In the genomic region with DNA sequence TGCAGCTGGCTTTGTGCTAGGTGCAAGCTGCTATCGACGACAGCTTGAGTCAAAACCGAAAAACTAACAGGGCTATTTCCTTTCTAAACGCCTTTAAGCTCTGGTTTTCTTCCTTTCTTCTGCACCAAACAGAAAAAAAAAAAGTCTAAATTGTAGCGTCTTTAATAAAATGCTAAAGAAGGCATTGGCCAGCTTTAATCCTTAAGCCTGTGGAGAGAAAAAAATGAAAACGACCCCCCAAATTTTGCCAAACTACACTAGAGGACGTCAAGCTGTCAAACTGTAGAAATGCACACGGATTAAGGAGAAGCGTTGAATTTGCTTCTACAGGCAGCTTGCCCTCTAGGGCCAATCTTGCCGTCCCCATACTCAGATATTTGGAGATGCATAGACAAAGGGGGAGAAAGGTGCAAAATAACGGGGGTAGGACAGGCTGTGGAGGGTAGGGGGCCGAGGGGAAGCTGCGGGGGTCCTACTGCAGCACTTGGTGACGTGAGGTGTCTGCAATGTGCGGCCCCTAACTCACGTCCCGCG, we compare ENCODE assay signal across 7 cellular contexts. TPM values are rescaled to one million over a fixed set of nuclear protein-coding genes. Genes with fewer than 3 reads are reported as not detected.
DNase-seq lines count a peak whose midpoint lies in the region; ATAC-seq, FAIRE-seq and TF ChIP-seq lines count a peak whose summit lies in the region.

No MANE protein-coding gene starts in this region.

- ATAC-seq in GM19397 (IDR thresholded peaks at IDR 0.05; ENCODE audit: unreplicated experiment): peak; percentile 4

- H3K9me3 ChIP-seq in HUES6 (ENCODE audit: control insufficient read depth, insufficient read depth, low read depth, low read length) (no peaks in the 10 kb centered on the region), ovary (peaks cover 0 to 3% of the 10 kb centered on the region in 2 donors)

- TF ChIP-seq EP300 in ovary (IDR thresholded peaks at IDR 0.05): no peak

- no peak overlapping the region for H3K9ac ChIP-seq in HUES6 (ENCODE audit: low read length)

- H3K27me3 ChIP-seq in HUES6 (ENCODE audit: control insufficient read depth, insufficient read depth, low read length) (peaks cover 77% of the 10 kb centered on the region), ovary (no peaks in the 10 kb centered on the region)

- H3K36me3 ChIP-seq in HUES6 (ENCODE audit: control insufficient read depth, insufficient read depth, low read length) (no peaks in the 10 kb centered on the region), ovary (no peaks in the 10 kb centered on the region)

- intact Hi-C loops in ovary (cut with DNase I): no loop called here

- peaks cover 30% of the 10 kb centered on the region for H3K4me1 ChIP-seq in HUES6 (ENCODE audit: control insufficient read depth, insufficient read depth, low read length)
- peaks cover 6% of the 10 kb centered on the region for H3K4me1 ChIP-seq in ovary (ENCODE audit: insufficient read depth)

- TF ChIP-seq POLR2A in ovary (IDR thresholded peaks at IDR 0.05): no peak

- TF ChIP-seq CTCF in ovary (IDR thresholded peaks at IDR 0.05) (no peak), D721Med (IDR thresholded peaks at IDR 0.05; ENCODE audit: insufficient read depth, missing control alignments) (no peak)

- no peak for FAIRE-seq in D721Med (lab: Jason Lieb, UNC)

- peak overlapping the region; percentile 92 for H3K4me3 ChIP-seq in HUES6 (ENCODE audit: low read depth, low read length)
- H3K4me3 ChIP-seq in ovary: peak overlapping the region; percentile 37

- 3 to 4% (median 3%) methylated on average over 18 of the region's 18 CpGs for WGBS in ovary, 3 donors

- DNase-seq in ovary (no peak), D721Med (ENCODE audit: insufficient read length, low spot score) (no peak), NAMALWA (ENCODE audit: low spot score) (no peak), DMS114 treated with DMSO at 0.1 percent for 48 hours (lab: John Stamatoyannopoulos, UW; ENCODE audit: unreplicated experiment) (no peak)

- H3K27ac ChIP-seq in HUES6 (ENCODE audit: low read depth, low read length) (no peak overlapping the region), cingulate gyrus (ENCODE audit: low read depth, low read length) (peak overlapping the region; percentile 65), ovary (no peak overlapping the region)

RNA-seq across cellular contexts. Expression of gene NRN1, which starts 1.5 kb away (rescaled TPM):
- 1 to 10 TPM; 1.8 to 9.6 (median 4.0) TPM for total RNA-seq in ovary
- polyA plus RNA-seq in ovary: 10 to 100 TPM in 1 of 2 donors, 1 to 10 TPM in 1; 9.4 to 31.9 TPM
